Comparison of ENCODE assay signal across 8 cellular contexts in genomic region chr19:44889830-44890365, GRCh38. TPM values are rescaled to one million over a fixed set of nuclear protein-coding genes. Genes with fewer than 3 reads are reported as not detected.
A peak's percentile ranks its signal among the peaks of the same experiment; 100 is the strongest.
DNase-seq lines count a peak whose midpoint lies in the region; ATAC-seq and TF ChIP-seq lines count a peak whose summit lies in the region.

No MANE protein-coding gene starts in this region.

- H3K36me3 Mint-ChIP-seq in natural killer cell = no peaks in the 10 kb centered on the region

- WGBS in ectodermal cell, 2 experiments = 71 to 72% methylated on average over 17 of the region's 17 CpGs

- TF ChIP-seq CTCF in BE2C (IDR thresholded peaks at IDR 0.05; ENCODE audit: low read depth, low read length) = no peak
- no peak for TF ChIP-seq CTCF in NB4 (IDR thresholded peaks at IDR 0.05; ENCODE audit: low read depth, low read length)
- no peak for TF ChIP-seq CTCF in natural killer cell (IDR thresholded peaks at IDR 0.05)

- H3K9me3 Mint-ChIP-seq in natural killer cell = no peaks in the 10 kb centered on the region

- no peaks in the 10 kb centered on the region for H3K27me3 Mint-ChIP-seq in natural killer cell (ENCODE audit: low read depth in 2 of 2)

- peaks cover 25 to 30% of the 10 kb centered on the region in 2 donors for H3K4me1 Mint-ChIP-seq in natural killer cell

- no peaks in the 10 kb centered on the region for H3K27me3 ChIP-seq in BE2C
- H3K27me3 ChIP-seq in ectodermal cell (ENCODE audit: control insufficient read depth, insufficient read depth, low read length, poor library complexity, severe bottlenecking) = no peaks in the 10 kb centered on the region

- no peak for TF ChIP-seq POLR2A in NB4 (IDR thresholded peaks at IDR 0.05; ENCODE audit: extremely low read depth, insufficient read length)

- H3K9me3 ChIP-seq in BE2C (no peaks in the 10 kb centered on the region), ectodermal cell (ENCODE audit: control insufficient read depth, low read length) (no peaks in the 10 kb centered on the region)

- H3K36me3 ChIP-seq in BE2C = peaks cover 27% of the 10 kb centered on the region
- H3K36me3 ChIP-seq in ectodermal cell (ENCODE audit: control insufficient read depth, insufficient read depth, low read length) = peaks cover 24% of the 10 kb centered on the region

- peak overlapping the region; percentile 88 to 91 for H3K27ac Mint-ChIP-seq in natural killer cell

- intact Hi-C loops in natural killer cell (cut with micrococcal nuclease) = loop anchor here (1.0 kb wide), 2 partner anchors 64 to 288 kb away; partner anchors contain the start of genes BLOC1S3 and TRAPPC6A

- no peaks in the 10 kb centered on the region for H3K4me1 ChIP-seq in BE2C
- peaks cover 13% of the 10 kb centered on the region for H3K4me1 ChIP-seq in ectodermal cell (ENCODE audit: control insufficient read depth, insufficient read depth, low read length)

- H3K27ac ChIP-seq in ectodermal cell (ENCODE audit: insufficient read depth, low read depth, low read length, poor library complexity, severe bottlenecking) = peak overlapping the region; percentile 84

- DNase-seq in BE2C (no peak), NB4 (ENCODE audit: low read depth) (no peak), natural killer cell (no peak), RPMI8226 (no peak), NCI-H82 treated with DMSO at 0.1 percent for 48 hours (lab: John Stamatoyannopoulos, UW; ENCODE audit: unreplicated experiment) (no peak)

- peak overlapping the region; percentile 88 for H3K4me3 Mint-ChIP-seq in natural killer cell

- H3K4me3 ChIP-seq in BE2C (ENCODE audit: low read depth, low read length) (peak overlapping the region; percentile 65), NB4 (ENCODE audit: low read depth, low read length) (peak overlapping the region; percentile 59), ectodermal cell (ENCODE audit: insufficient read depth, low read depth, low read length) (peak overlapping the region; percentile 36)

- ATAC-seq in natural killer cell (no peak), GM19395 (IDR thresholded peaks at IDR 0.05; ENCODE audit: unreplicated experiment) (no peak), GM19035 (IDR thresholded peaks at IDR 0.05; ENCODE audit: unreplicated experiment) (no peak)

RNA-seq across cellular contexts. Expression of gene TOMM40, which starts 1.2 kb away (rescaled TPM):
- polyA plus RNA-seq in BE2C (2012; ENCODE audit: insufficient read depth, insufficient read length, low read depth) = 239 TPM
- polyA plus RNA-seq in ectodermal cell (2013, experiment 1 of 4) = 82.1 TPM
- 81.5 TPM for polyA plus RNA-seq in ectodermal cell (2013, experiment 2 of 4)
- 56.7 TPM for polyA plus RNA-seq in ectodermal cell (2013, experiment 3 of 4)
- 56.9 TPM for polyA plus RNA-seq in ectodermal cell (2013, experiment 4 of 4)
- 10 to 100 TPM; 22.4 to 29.1 (median 23.5) TPM for total RNA-seq in natural killer cell

RNA-seq across cellular contexts. Expression of gene APOE, which starts 15.7 kb away (rescaled TPM):
- 22.4 TPM for polyA plus RNA-seq in BE2C (2012; ENCODE audit: insufficient read depth, insufficient read length, low read depth)
- 252 TPM for polyA plus RNA-seq in ectodermal cell (2013, experiment 1 of 4)
- 257 TPM for polyA plus RNA-seq in ectodermal cell (2013, experiment 2 of 4)
- 240 TPM for polyA plus RNA-seq in ectodermal cell (2013, experiment 3 of 4)
- 257 TPM for polyA plus RNA-seq in ectodermal cell (2013, experiment 4 of 4)
- total RNA-seq in natural killer cell = 1 to 10 TPM in 2 of 3 donors, under 1 TPM in 1; 0.45 to 2.7 (median 1.3) TPM

RNA-seq across cellular contexts. Expression of gene APOC1, which starts 24.5 kb away (rescaled TPM):
- 17.4 TPM for polyA plus RNA-seq in BE2C (2012; ENCODE audit: insufficient read depth, insufficient read length, low read depth)
- 29.5 TPM for polyA plus RNA-seq in ectodermal cell (2013, experiment 1 of 4)
- 25.8 TPM for polyA plus RNA-seq in ectodermal cell (2013, experiment 2 of 4)
- polyA plus RNA-seq in ectodermal cell (2013, experiment 3 of 4) = 21.2 TPM
- 26.5 TPM for polyA plus RNA-seq in ectodermal cell (2013, experiment 4 of 4)
- total RNA-seq in natural killer cell = not detected

RNA-seq across cellular contexts. Expression of gene NECTIN2, which starts 43.8 kb away (rescaled TPM):
- polyA plus RNA-seq in BE2C (2012; ENCODE audit: insufficient read depth, insufficient read length, low read depth) = 105 TPM
- polyA plus RNA-seq in ectodermal cell (2013, experiment 1 of 4) = 204 TPM
- 211 TPM for polyA plus RNA-seq in ectodermal cell (2013, experiment 2 of 4)
- 150 TPM for polyA plus RNA-seq in ectodermal cell (2013, experiment 3 of 4)
- polyA plus RNA-seq in ectodermal cell (2013, experiment 4 of 4) = 164 TPM
- 10 to 100 TPM in 1 of 3 donors, 1 to 10 TPM in 2; 1.6 to 10.3 (median 2.7) TPM for total RNA-seq in natural killer cell

RNA-seq across cellular contexts. Expression of gene APOC4, which starts 52.1 kb away (rescaled TPM):
- not detected for polyA plus RNA-seq in BE2C (2012; ENCODE audit: insufficient read depth, insufficient read length, low read depth)
- not detected for polyA plus RNA-seq in ectodermal cell (2013, experiment 1 of 4)
- polyA plus RNA-seq in ectodermal cell (2013, experiment 2 of 4) = not detected
- polyA plus RNA-seq in ectodermal cell (2013, experiment 3 of 4) = not detected
- polyA plus RNA-seq in ectodermal cell (2013, experiment 4 of 4) = not detected
- not detected for total RNA-seq in natural killer cell
